ENCODE assay signal across 8 cellular contexts in genomic region chr19:1507763-1508506, GRCh38. TPM values are rescaled to one million over a fixed set of nuclear protein-coding genes. Genes with fewer than 3 reads are reported as not detected.
DNase-seq lines count a peak whose midpoint lies in the region; ATAC-seq lines count a peak whose summit lies in the region.

No MANE protein-coding gene starts in this region.

- peak; percentile 93 to 96 for ATAC-seq in natural killer cell treated with Interleukin-12 subunit alpha and Interleukin-12 subunit beta and Interleukin-15 and Interleukin-18, amount 100 ng/mL, for 72 hours
- ATAC-seq in stimulated activated effector memory CD8-positive, alpha-beta T cell treated with anti-CD3 and anti-CD28 coated beads, Interleukin-12 subunit alpha, Interleukin-12 subunit beta, amount 100 ng/mL, for 72 hours: peak; percentile 91
- no peak for ATAC-seq in GM18498 (IDR thresholded peaks at IDR 0.05; ENCODE audit: unreplicated experiment)

- H3K36me3 Mint-ChIP-seq in natural killer cell treated with Interleukin-12 subunit alpha and Interleukin-12 subunit beta and Interleukin-15 and Interleukin-18, amount 100 ng/mL, for 72 hours: no peaks in the 10 kb centered on the region
- H3K36me3 Mint-ChIP-seq in stimulated activated effector memory CD8-positive, alpha-beta T cell treated with anti-CD3 and anti-CD28 coated beads, Interleukin-12 subunit alpha, Interleukin-12 subunit beta, amount 100 ng/mL, for 72 hours: peaks cover 6% of the 10 kb centered on the region

- peak overlapping the region; percentile 93 for H3K4me3 Mint-ChIP-seq in natural killer cell treated with Interleukin-12 subunit alpha and Interleukin-12 subunit beta and Interleukin-15 and Interleukin-18, amount 100 ng/mL, for 72 hours
- peak overlapping the region; percentile 82 for H3K4me3 Mint-ChIP-seq in stimulated activated effector memory CD8-positive, alpha-beta T cell treated with anti-CD3 and anti-CD28 coated beads, Interleukin-12 subunit alpha, Interleukin-12 subunit beta, amount 100 ng/mL, for 72 hours

- H3K27ac Mint-ChIP-seq in natural killer cell treated with Interleukin-12 subunit alpha and Interleukin-12 subunit beta and Interleukin-15 and Interleukin-18, amount 100 ng/mL, for 72 hours: peak overlapping the region; percentile 67 to 84
- H3K27ac Mint-ChIP-seq in stimulated activated effector memory CD8-positive, alpha-beta T cell treated with anti-CD3 and anti-CD28 coated beads, Interleukin-12 subunit alpha, Interleukin-12 subunit beta, amount 100 ng/mL, for 72 hours: peak overlapping the region; percentile 83

- peaks cover 22% of the 10 kb centered on the region for H3K27me3 ChIP-seq in SJSA1 (replicated peaks)

- peak overlapping the region; percentile 27 for H3K4me3 ChIP-seq in SJSA1

- H3K27ac ChIP-seq in SJSA1: no peak overlapping the region

- H3K9me3 Mint-ChIP-seq in natural killer cell treated with Interleukin-12 subunit alpha and Interleukin-12 subunit beta and Interleukin-15 and Interleukin-18, amount 100 ng/mL, for 72 hours: no peaks in the 10 kb centered on the region
- no peaks in the 10 kb centered on the region for H3K9me3 Mint-ChIP-seq in stimulated activated effector memory CD8-positive, alpha-beta T cell treated with anti-CD3 and anti-CD28 coated beads, Interleukin-12 subunit alpha, Interleukin-12 subunit beta, amount 100 ng/mL, for 72 hours

- H3K9me3 ChIP-seq in SJSA1 (replicated peaks): peaks cover 4% of the 10 kb centered on the region; the same call in 1 of the 2 replicates

- H3K4me1 Mint-ChIP-seq in natural killer cell treated with Interleukin-12 subunit alpha and Interleukin-12 subunit beta and Interleukin-15 and Interleukin-18, amount 100 ng/mL, for 72 hours (ENCODE audit: low read depth in 2 of 2): peaks cover 7 to 10% of the 10 kb centered on the region in 2 donors
- H3K4me1 Mint-ChIP-seq in stimulated activated effector memory CD8-positive, alpha-beta T cell treated with anti-CD3 and anti-CD28 coated beads, Interleukin-12 subunit alpha, Interleukin-12 subunit beta, amount 100 ng/mL, for 72 hours: peaks cover 31% of the 10 kb centered on the region

- peaks cover 12% of the 10 kb centered on the region for H3K4me1 ChIP-seq in SJSA1 (replicated peaks)

- DNase-seq in ELF-1 (ENCODE audit: low read depth, low spot score) (peak; percentile 98), M059J (ENCODE audit: low read depth) (peak; percentile 86), SJSA1 (ENCODE audit: low read depth in 1 of 2, low spot score in 2 of 2) (peak; percentile 94 to 96), activated gamma-delta T cell treated with Interleukin-2 at 50 U/mL for 16 hours (peak; percentile 87), fibroblast of the conjunctiva (ENCODE audit: low read depth) (peak; percentile 91)
- peak; percentile 91 for DNase-seq in natural killer cell treated with Interleukin-12 subunit alpha and Interleukin-12 subunit beta and Interleukin-15 and Interleukin-18, amount 100 ng/mL, for 72 hours (ENCODE audit: low spot score)
- DNase-seq in stimulated activated effector memory CD8-positive, alpha-beta T cell treated with anti-CD3 and anti-CD28 coated beads, Interleukin-12 subunit alpha, Interleukin-12 subunit beta, amount 100 ng/mL, for 72 hours (ENCODE audit: low spot score in 2 of 2): peak; percentile 70 to 93

- peaks cover 0 to 12% of the 10 kb centered on the region in 2 donors for H3K27me3 Mint-ChIP-seq in natural killer cell treated with Interleukin-12 subunit alpha and Interleukin-12 subunit beta and Interleukin-15 and Interleukin-18, amount 100 ng/mL, for 72 hours

- H3K36me3 ChIP-seq in SJSA1: no peaks in the 10 kb centered on the region

RNA-seq across cellular contexts. Expression of gene ADAMTSL5, which starts 4.9 kb away (rescaled TPM):
- total RNA-seq in M059J (2014; rRNA removed; shearing (Covaris generic)): 0.84 and 3.7 TPM in 2 replicates
- total RNA-seq in SJSA1 (2014; rRNA removed; shearing (Covaris generic)): 2.6 and 4.0 TPM in 2 replicates
- total RNA-seq in natural killer cell treated with Interleukin-12 subunit alpha and Interleukin-12 subunit beta and Interleukin-15 and Interleukin-18, amount 100 ng/mL, for 72 hours: 1 to 10 TPM; 1.2 to 1.8 TPM

RNA-seq across cellular contexts. Expression of gene PLK5, which starts 15.9 kb away (rescaled TPM):
- not detected in 2 replicates for total RNA-seq in M059J (2014; rRNA removed; shearing (Covaris generic))
- total RNA-seq in SJSA1 (2014; rRNA removed; shearing (Covaris generic)): not detected in 2 replicates
- not detected for total RNA-seq in natural killer cell treated with Interleukin-12 subunit alpha and Interleukin-12 subunit beta and Interleukin-15 and Interleukin-18, amount 100 ng/mL, for 72 hours

RNA-seq across cellular contexts. Expression of gene REEP6, which starts 17.0 kb away (rescaled TPM):
- total RNA-seq in M059J (2014; rRNA removed; shearing (Covaris generic)): 5.2 and 6.3 TPM in 2 replicates
- 0.92 TPM in 1 of 2 replicates, not detected in the other for total RNA-seq in SJSA1 (2014; rRNA removed; shearing (Covaris generic))
- 1 to 10 TPM; 1.7 to 3.2 TPM for total RNA-seq in natural killer cell treated with Interleukin-12 subunit alpha and Interleukin-12 subunit beta and Interleukin-15 and Interleukin-18, amount 100 ng/mL, for 72 hours

RNA-seq across cellular contexts. Expression of gene PCSK4, which starts 17.8 kb away (rescaled TPM):
- total RNA-seq in M059J (2014; rRNA removed; shearing (Covaris generic)): 0.96 TPM in 1 of 2 replicates, not detected in the other
- total RNA-seq in SJSA1 (2014; rRNA removed; shearing (Covaris generic)): 0.34 TPM in 1 of 2 replicates, not detected in the other
- 1 to 10 TPM; 1.2 to 2.3 TPM for total RNA-seq in natural killer cell treated with Interleukin-12 subunit alpha and Interleukin-12 subunit beta and Interleukin-15 and Interleukin-18, amount 100 ng/mL, for 72 hours

RNA-seq across cellular contexts. Expression of gene C19orf25, which starts 28.9 kb away (rescaled TPM):
- 35.6 and 47.7 TPM in 2 replicates for total RNA-seq in M059J (2014; rRNA removed; shearing (Covaris generic))
- total RNA-seq in SJSA1 (2014; rRNA removed; shearing (Covaris generic)): 29.3 and 34.2 TPM in 2 replicates
- total RNA-seq in natural killer cell treated with Interleukin-12 subunit alpha and Interleukin-12 subunit beta and Interleukin-15 and Interleukin-18, amount 100 ng/mL, for 72 hours: 10 to 100 TPM; 45.1 to 58.4 TPM
